Comparison of ENCODE assay signal across 16 cellular contexts in the genomic region with DNA sequence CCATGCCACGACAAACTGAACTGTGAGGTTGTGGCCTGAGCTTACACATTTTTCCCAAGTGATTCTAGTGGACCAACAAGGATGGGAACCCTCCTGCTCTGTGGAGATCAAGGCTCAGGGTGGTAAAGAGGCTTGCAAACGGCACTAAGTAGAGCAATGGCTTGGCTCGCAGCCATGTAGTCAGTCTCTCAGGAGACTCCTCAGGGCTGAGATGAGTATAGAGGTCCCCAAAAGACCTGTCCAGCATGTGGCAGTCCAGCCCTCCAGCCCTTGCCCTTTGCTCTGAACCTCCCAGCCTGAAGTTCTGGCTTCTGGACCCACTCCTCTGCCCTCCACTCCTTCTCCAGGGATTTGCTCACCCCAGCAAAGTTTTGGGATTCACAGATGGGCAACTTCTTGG. TPM values are rescaled to one million over a fixed set of nuclear protein-coding genes. Genes with fewer than 3 reads are reported as not detected.
A peak's percentile ranks its signal among the peaks of the same experiment; 100 is the strongest.
DNase-seq lines count a peak whose midpoint lies in the region; ATAC-seq and TF ChIP-seq lines count a peak whose summit lies in the region.
"Had no signal": no experiment of that assay in that cellular context is flagged by ENCODE, and none has a peak within 500 bp of the region (broad histone marks: within the 10 kb centered on the region; RNA-seq: fewer than 3 reads in every experiment).

No MANE protein-coding gene starts in this region.

- H3K9me3 Mint-ChIP-seq in chondrocyte (ENCODE audit: low read depth): no peaks in the 10 kb centered on the region
- H3K9me3 Mint-ChIP-seq: central memory CD8-positive, alpha-beta T cell; immature natural killer cell; T-helper 1 cell treated with Interleukin-12 subunit alpha and Interleukin-12 subunit beta and Interleukin-4 antibody, amounts not matched to agents 30 μg/mL and 1 μg/mL, for 36 hours had no signal

- H3K36me3 Mint-ChIP-seq in chondrocyte (ENCODE audit: low read depth): no peaks in the 10 kb centered on the region
- H3K36me3 Mint-ChIP-seq: immature natural killer cell had no signal

- WGBS in psoas muscle, 3 donors: 46 to 67% (median 47%) methylated on average over 3 of the region's 3 CpGs

- no peaks in the 10 kb centered on the region for H3K36me3 ChIP-seq in right atrium auricular region
- no peaks in the 10 kb centered on the region for H3K36me3 ChIP-seq in psoas muscle (ENCODE audit: insufficient read depth in 1 of 2, low read depth in 1 of 2)
- no peaks in the 10 kb centered on the region for H3K36me3 ChIP-seq in uterus

- H3K9me3 ChIP-seq in right atrium auricular region (no peaks in the 10 kb centered on the region), psoas muscle (no peaks in the 10 kb centered on the region), uterus (no peaks in the 10 kb centered on the region)

- DNase-seq in chondrocyte (ENCODE audit: low spot score): no peak
- no peak for DNase-seq in right atrium auricular region (ENCODE audit: low spot score)
- DNase-seq in psoas muscle: peak; percentile 48 to 78
- DNase-seq in uterus: peak; percentile 33 to 41
- no peak for DNase-seq in NCI-H2227 treated with DMSO at 0.1 percent for 48 hours (lab: John Stamatoyannopoulos, UW)
- no peak for DNase-seq in ACHN
- no peak for DNase-seq in OCI-M2 (lab: John Stamatoyannopoulos, UW; ENCODE audit: unreplicated experiment)
- DNase-seq: activated CD4-positive, alpha-beta T cell treated with anti-CD3 and anti-CD28 coated beads for 1 hour; activated naive CD4-positive, alpha-beta T cell treated with anti-CD3 and anti-CD28 coated beads, Interleukin-2, amount 50 U/mL, for 16 hours; immature natural killer cell; NCI-H2171 treated with DMSO at 0.1 percent for 48 hours; SHP77; stimulated activated naive CD8-positive, alpha-beta T cell treated with anti-CD3 and anti-CD28 coated beads, Interleukin-15, Interleukin-2, amounts not matched to agents 100 U/mL and 50 U/mL, for 24 hours had no signal

- TF ChIP-seq CTCF in chondrocyte (IDR thresholded peaks at IDR 0.05) (no peak), right atrium auricular region (IDR thresholded peaks at IDR 0.05) (no peak), psoas muscle (IDR thresholded peaks at IDR 0.05) (no peak), uterus (IDR thresholded peaks at IDR 0.05) (no peak)

- peak in 3 of 4 donors; percentile 33 to 66 (median 42) for ATAC-seq in psoas muscle
- ATAC-seq: stimulated activated naive CD8-positive, alpha-beta T cell treated with anti-CD3 and anti-CD28 coated beads, Interleukin-15, Interleukin-2, amounts not matched to agents 100 U/mL and 50 U/mL, for 24 hours had no signal

- no peak overlapping the region for H3K4me3 ChIP-seq in right atrium auricular region
- H3K4me3 ChIP-seq in psoas muscle: no peak overlapping the region
- no peak overlapping the region for H3K4me3 ChIP-seq in uterus

- H3K27me3 Mint-ChIP-seq in chondrocyte (ENCODE audit: low read depth): no peaks in the 10 kb centered on the region
- H3K27me3 Mint-ChIP-seq: central memory CD8-positive, alpha-beta T cell had no signal

- H3K27ac ChIP-seq in right atrium auricular region (peak overlapping the region; percentile 77), psoas muscle (no peak overlapping the region), uterus (peak overlapping the region; percentile 31 to 70)

- intact Hi-C loops in psoas muscle (cut with DNase I): no loop called here
- intact Hi-C loops in uterus (cut with DNase I; ENCODE audit: low total_unique reads): no loop called here

- no peak overlapping the region for H3K4me3 Mint-ChIP-seq in chondrocyte (ENCODE audit: unreplicated experiment)
- H3K4me3 Mint-ChIP-seq: central memory CD8-positive, alpha-beta T cell; immature natural killer cell; T-helper 1 cell treated with Interleukin-12 subunit alpha and Interleukin-12 subunit beta and Interleukin-4 antibody, amounts not matched to agents 30 μg/mL and 1 μg/mL, for 36 hours had no signal

- H3K4me1 ChIP-seq in right atrium auricular region: peaks cover 0 to 22% of the 10 kb centered on the region in 2 donors
- peaks cover 4% of the 10 kb centered on the region for H3K4me1 ChIP-seq in psoas muscle
- no peaks in the 10 kb centered on the region for H3K4me1 ChIP-seq in uterus

- in situ Hi-C loops in ACHN (cut with HindIII; ENCODE audit: low pct_ligation_motif_present, low pct_unique_long_range_greater_than_20kb, low sequenced_read_pairs): no loop called here

- H3K27ac Mint-ChIP-seq in chondrocyte (ENCODE audit: unreplicated experiment): peak overlapping the region; percentile 13
- H3K27ac Mint-ChIP-seq: immature natural killer cell; T-helper 1 cell treated with Interleukin-12 subunit alpha and Interleukin-12 subunit beta and Interleukin-4 antibody, amounts not matched to agents 30 μg/mL and 1 μg/mL, for 36 hours had no signal

- no peak for TF ChIP-seq POLR2A in uterus (IDR thresholded peaks at IDR 0.05)

- H3K27me3 ChIP-seq in right atrium auricular region: no peaks in the 10 kb centered on the region
- H3K27me3 ChIP-seq in psoas muscle (ENCODE audit: insufficient read depth in 3 of 3, low read length in 2 of 3): no peaks in the 10 kb centered on the region
- no peaks in the 10 kb centered on the region for H3K27me3 ChIP-seq in uterus

- peaks cover 7% of the 10 kb centered on the region for H3K4me1 Mint-ChIP-seq in chondrocyte (ENCODE audit: low read depth)
- H3K4me1 Mint-ChIP-seq: central memory CD8-positive, alpha-beta T cell; immature natural killer cell had no signal

RNA-seq across cellular contexts. Expression of gene CAMP, which starts 8.3 kb away (rescaled TPM):
- total RNA-seq in chondrocyte: not detected in 3 replicates
- total RNA-seq in right atrium auricular region: 1 to 10 TPM in 1 of 2 donors, not detected in 1; 1.5 TPM
- under 1 TPM in 1 of 4 donors, not detected in 3; 0.49 TPM for total RNA-seq in psoas muscle
- under 1 TPM in 1 of 3 donors, not detected in 2; 0.09 TPM for polyA plus RNA-seq in psoas muscle
- 1 to 10 TPM in 1 of 4 donors, not detected in 3; 3.1 TPM for total RNA-seq in uterus
- total RNA-seq: endothelial cell of umbilical vein had no signal
- polyA plus RNA-seq: endothelial cell of umbilical vein, immature natural killer cell had no signal

RNA-seq across cellular contexts. Expression of gene ZNF589, which starts 25.9 kb away (rescaled TPM):
- total RNA-seq in chondrocyte (7.7 to 9.4 TPM (median 8.0 TPM) in 3 replicates), right atrium auricular region (1 to 10 TPM; 6.6 to 6.7 TPM), psoas muscle (1 to 10 TPM; 1.3 to 8.1 (median 3.2) TPM), uterus (10 to 100 TPM in 2 of 4 donors, 1 to 10 TPM in 2; 1.8 to 19.3 (median 10.9) TPM)
- 1 to 10 TPM; 2.3 to 9.4 (median 2.6) TPM for polyA plus RNA-seq in psoas muscle

RNA-seq across cellular contexts. Expression of gene CDC25A, which starts 26.8 kb away (rescaled TPM):
- total RNA-seq in chondrocyte (2.6 to 7.0 TPM (median 2.7 TPM) in 3 replicates), right atrium auricular region (under 1 TPM; 0.24 to 0.74 TPM), psoas muscle (under 1 TPM; 0.38 to 0.93 (median 0.52) TPM), uterus (10 to 100 TPM in 1 of 4 donors, under 1 TPM in 1, not detected in 2; 0.67 to 10.5 TPM)
- polyA plus RNA-seq in psoas muscle: 1 to 10 TPM in 1 of 3 donors, under 1 TPM in 2; 0.20 to 2.9 (median 0.33) TPM

Comparison
In these comparisons a context has a peak if more than half of its experiments do, and no peak if none do; other contexts are left out.
1. DNase-seq: peak in psoas muscle (2 of 2) and uterus (2 of 2); none in chondrocyte (single experiment), right atrium auricular region (single experiment), NCI-H2227 treated with DMSO at 0.1 percent for 48 hours (single experiment), ACHN (single experiment) and OCI-M2 (single experiment).